1 cellular context compared by ENCODE assay signal in genomic region chr20:4110885-4111284, GRCh38.
TF ChIP-seq lines count a peak whose summit lies in the region.

No MANE protein-coding gene starts in this region.

TF ChIP-seq in IMR-90, 13 proteins besides CTCF, POLR2A, EP300 and RAD21 (continued from another document):
- no peak for TF ChIP-seq CEBPB (IDR thresholded peaks at IDR 0.05; ENCODE audit: low read depth, low read length)
- TF ChIP-seq FOS (IDR thresholded peaks at IDR 0.05; ENCODE audit: low read depth, low read length) = no peak
- no peak for TF ChIP-seq RFX5 (IDR thresholded peaks at IDR 0.05; ENCODE audit: low read depth, low read length)
- TF ChIP-seq MAZ (IDR thresholded peaks at IDR 0.05; ENCODE audit: borderline replicate concordance, low read depth, low read length) = no peak
- TF ChIP-seq MXI1 (IDR thresholded peaks at IDR 0.05; ENCODE audit: borderline replicate concordance, low read depth, low read length) = no peak
- no peak for TF ChIP-seq ELK1 (IDR thresholded peaks at IDR 0.05; ENCODE audit: borderline replicate concordance, low read depth, low read length)
- TF ChIP-seq NFE2L2 (IDR thresholded peaks at IDR 0.05; ENCODE audit: low read depth, low read length) = no peak
- TF ChIP-seq BHLHE40 (IDR thresholded peaks at IDR 0.05; ENCODE audit: low read depth, low read length) = no peak
- no peak for TF ChIP-seq USF2 (IDR thresholded peaks at IDR 0.05; ENCODE audit: low read depth, low read length)
